ENCODE assay signal across 25 cellular contexts in the genomic region with DNA sequence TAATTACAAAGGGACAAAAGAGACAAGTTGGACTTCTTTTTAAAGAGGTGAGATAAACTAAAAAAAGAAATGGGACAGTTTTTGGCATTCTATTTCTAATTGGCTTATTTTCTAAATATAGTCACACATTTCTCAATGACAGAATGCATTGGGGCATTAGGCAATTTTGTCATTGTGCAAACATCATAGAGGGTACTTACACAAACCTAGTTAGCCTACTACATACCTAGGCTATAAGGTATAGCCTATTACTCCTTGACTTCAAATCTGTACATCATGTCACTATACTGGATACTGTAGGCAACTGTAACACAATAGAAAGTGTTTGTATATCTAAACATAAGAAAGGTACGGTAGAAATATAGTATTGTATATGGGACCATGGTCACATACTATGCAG.
"Had no signal": no experiment of that assay in that cellular context is flagged by ENCODE, and none has a peak within 500 bp of the region (broad histone marks: within the 10 kb centered on the region; RNA-seq: fewer than 3 reads in every experiment).

No MANE protein-coding gene starts in this region.

- H3K9me3 ChIP-seq: adrenal gland, esophagus muscularis mucosa, heart right ventricle, lower lobe of right lung, mucosa of descending colon, right atrium auricular region, spleen, testis, uterus had no signal

- H3K36me3 ChIP-seq: uterus had no signal

- H3K4me3 ChIP-seq: adrenal gland, body of pancreas, esophagus muscularis mucosa, heart right ventricle, lower lobe of right lung, mucosa of descending colon, right atrium auricular region, spleen, testis, uterus had no signal

- DNase-seq: activated CD4-positive, alpha-beta T cell treated with anti-CD3 and anti-CD28 coated beads for 36 hours; activated CD4-positive, alpha-beta T cell treated with anti-CD3 and anti-CD28 coated beads, Interleukin-2, amount 50 U/mL, for 4 hours; activated CD4-positive, CD25-positive, alpha-beta regulatory T cell; activated naive CD4-positive, alpha-beta T cell; activated T-cell treated with anti-CD3 and anti-CD28 coated beads for 4 hours; activated T-cell treated with anti-CD3 and anti-CD28 coated beads, Interleukin-2, amount 50 U/mL, for 72 hours; adrenal gland; aorta; body of pancreas; dermis blood vessel endothelial cell; effector CD4-positive, alpha-beta T cell; foreskin melanocyte; heart right ventricle; lower lobe of right lung; mucosa of descending colon; spleen; stimulated activated CD4-positive, alpha-beta T cell treated with anti-CD3 and anti-CD28 coated beads, Interleukin-2, amount 100 ng/mL, for 48 hours; stimulated activated naive CD4-positive, alpha-beta T cell treated with Interleukin-2 at 50 U/mL for 16 hours; testis; uterus had no signal

- H3K27me3 ChIP-seq: adrenal gland, body of pancreas, esophagus muscularis mucosa, heart right ventricle, right atrium auricular region, spleen, testis, uterus had no signal

- H3K4me1 ChIP-seq: body of pancreas, esophagus muscularis mucosa, right atrium auricular region, spleen, testis, uterus had no signal

- H3K27ac ChIP-seq: adrenal gland, body of pancreas, esophagus muscularis mucosa, heart right ventricle, lower lobe of right lung, right atrium auricular region, spleen, testis, uterus had no signal

- FAIRE-seq: colon had no signal

- ATAC-seq: activated CD4-positive, alpha-beta T cell treated with anti-CD3 and anti-CD28 coated beads for 36 hours; activated naive CD4-positive, alpha-beta T cell treated with anti-CD3 and anti-CD28 coated beads, Interleukin-2, amount 50 U/mL, for 72 hours; activated T-cell treated with anti-CD3 and anti-CD28 coated beads, Interleukin-2, amount 50 U/mL, for 72 hours; body of pancreas; heart right ventricle; mucosa of descending colon; natural killer cell treated with Interleukin-12 subunit alpha and Interleukin-12 subunit beta and Interleukin-15 and Interleukin-18, amount 100 ng/mL, for 72 hours had no signal
